36 cellular contexts compared by ENCODE assay signal in genomic region chr7:65609131-65609530, GRCh38.
"Had no signal": no experiment of that assay in that cellular context is flagged by ENCODE, and none has a peak within 500 bp of the region (broad histone marks: within the 10 kb centered on the region; RNA-seq: fewer than 3 reads in every experiment).

No MANE protein-coding gene starts in this region.

- H3K36me3 ChIP-seq: MG63 had no signal

- H3K4me3 ChIP-seq: MG63 had no signal

- H3K9me3 ChIP-seq: MG63 had no signal

- DNase-seq: Karpas-422, Kasumi-1, MG63, MM.1S, MV-4-11, NCI-H1048, NCI-H1092, NCI-H1092 treated with DMSO at 0.1 percent for 48 hours, NCI-H1105, NCI-H1105 treated with DMSO at 0.1 percent for 48 hours, NCI-H1417, NCI-H1417 treated with DMSO at 0.1 percent for 48 hours, NCI-H1436, NCI-H1436 treated with DMSO at 0.1 percent for 48 hours, NCI-H146, NCI-H1694, NCI-H1694 treated with DMSO at 0.1 percent for 48 hours, NCI-H187, NCI-H187 treated with DMSO at 0.1 percent for 48 hours, NCI-H1930, NCI-H2029, NCI-H2029 treated with DMSO at 0.1 percent for 48 hours, NCI-H2081, NCI-H2081 treated with DMSO at 0.1 percent for 48 hours, NCI-H2107, NCI-H2171, NCI-H2171 treated with DMSO at 0.1 percent for 48 hours, NCI-H2227 treated with DMSO at 0.1 percent for 48 hours, NCI-H226, NCI-H345, NCI-H446, NCI-H446 treated with DMSO at 0.1 percent for 48 hours, NCI-H510A, NCI-H510A treated with DMSO at 0.1 percent for 48 hours, NCI-H524, NCI-H524 treated with DMSO at 0.1 percent for 48 hours had no signal
